8 cellular contexts compared by ENCODE assay signal in genomic region chr3:12484983-12485327, GRCh38. TPM values are rescaled to one million over a fixed set of nuclear protein-coding genes. Genes with fewer than 3 reads are reported as not detected.
A peak's percentile ranks its signal among the peaks of the same experiment; 100 is the strongest.
DNase-seq lines count a peak whose midpoint lies in the region; ATAC-seq, FAIRE-seq and TF ChIP-seq lines count a peak whose summit lies in the region.

No MANE protein-coding gene starts in this region.

- H3K4me1 ChIP-seq in iPS-18a (ENCODE audit: control insufficient read depth, low read depth, low read length) (peaks cover 10% of the 10 kb centered on the region), stomach smooth muscle (ENCODE audit: control insufficient read depth, insufficient read depth, low read length) (peaks cover 19% of the 10 kb centered on the region)

- POLR2A ChIA-PET in activated B cell treated with CpG ODN at 0.5 μM for 24 hours (lab: Charles Lee) = interaction anchor here (1.3 to 1.4 kb wide), 2 partner anchors 72 to 179 kb away, joined by 6 to 10 read pairs; partner anchors contain the start of genes MKRN2 and RAF1

- intact Hi-C loops in activated B cell treated with CpG ODN at 0.5 μM for 24 hours (cut with micrococcal nuclease) = loop anchor here (1.0 to 10.0 kb wide), 9 partner anchors 72 to 1692 kb away; partner anchors contain the start of genes HDAC11, LSM3, MKRN2 and RAF1

- H3K27me3 Mint-ChIP-seq in activated B cell treated with CpG ODN at 0.5 μM for 24 hours = no peaks in the 10 kb centered on the region

- FAIRE-seq in GM12891 (lab: Jason Lieb, UNC) = no peak

- DNase-seq in NCI-H524 (lab: John Stamatoyannopoulos, UW) = peak; percentile 46 to 59
- no peak for DNase-seq in NCI-H524 treated with DMSO at 0.1 percent for 48 hours (lab: John Stamatoyannopoulos, UW)
- DNase-seq in activated B cell treated with CpG ODN at 0.5 μM for 24 hours = no peak
- DNase-seq in G401 (ENCODE audit: low spot score) = no peak
- DNase-seq in GM12891 (ENCODE audit: insufficient read length, low spot score) = no peak

- no peak; the same call in 1 of the 2 replicates for TF ChIP-seq POLR2A in GM12891 (IDR thresholded peaks at IDR 0.05; ENCODE audit: low read depth, low read length)

- H3K27ac ChIP-seq in iPS-18a (ENCODE audit: low read length) = peak overlapping the region; percentile 55
- H3K27ac ChIP-seq in stomach smooth muscle (ENCODE audit: low read length) = peak overlapping the region; percentile 77

- ATAC-seq in activated B cell treated with CpG ODN at 0.5 μM for 24 hours (ENCODE audit: low read depth) (no peak), GM21529 (IDR thresholded peaks at IDR 0.05; ENCODE audit: unreplicated experiment) (no peak)

- no peaks in the 10 kb centered on the region for H3K9me3 Mint-ChIP-seq in activated B cell treated with CpG ODN at 0.5 μM for 24 hours

- peak overlapping the region; percentile 85 for H3K4me3 ChIP-seq in iPS-18a (ENCODE audit: low read length)
- peak overlapping the region; percentile 79 to 88 for H3K4me3 ChIP-seq in stomach smooth muscle (ENCODE audit: low read length in 2 of 2)

- peaks cover 6% of the 10 kb centered on the region for H3K36me3 ChIP-seq in iPS-18a (ENCODE audit: control insufficient read depth, low read depth, low read length)
- H3K36me3 ChIP-seq in stomach smooth muscle (ENCODE audit: control insufficient read depth in 2 of 2, insufficient read depth in 2 of 2, low read length in 2 of 2) = no peaks in the 10 kb centered on the region

- peak overlapping the region; percentile 96 for H3K4me3 Mint-ChIP-seq in activated B cell treated with CpG ODN at 0.5 μM for 24 hours

- CTCF ChIA-PET in activated B cell treated with CpG ODN at 0.5 μM for 24 hours (lab: Charles Lee) = no interaction called here

- peak overlapping the region; percentile 92 for H3K9ac ChIP-seq in iPS-18a (ENCODE audit: low read length)
- H3K9ac ChIP-seq in stomach smooth muscle (ENCODE audit: low read length in 2 of 2) = peak overlapping the region; percentile 67 to 73

- H3K36me3 Mint-ChIP-seq in activated B cell treated with CpG ODN at 0.5 μM for 24 hours (ENCODE audit: low read depth) = peaks cover 11% of the 10 kb centered on the region

- no peaks in the 10 kb centered on the region for H3K27me3 ChIP-seq in iPS-18a (ENCODE audit: control insufficient read depth, insufficient read depth, low read length)
- no peaks in the 10 kb centered on the region for H3K27me3 ChIP-seq in stomach smooth muscle (ENCODE audit: control insufficient read depth in 1 of 2, insufficient read depth in 2 of 2, low read length in 2 of 2)

- H3K27ac Mint-ChIP-seq in activated B cell treated with CpG ODN at 0.5 μM for 24 hours = peak overlapping the region; percentile 92

- peaks cover 26% of the 10 kb centered on the region for H3K4me1 Mint-ChIP-seq in activated B cell treated with CpG ODN at 0.5 μM for 24 hours

- in situ Hi-C loops in G401 (cut with HindIII; ENCODE audit: low sequenced_read_pairs) = no loop called here

- no peaks in the 10 kb centered on the region for H3K9me3 ChIP-seq in iPS-18a (ENCODE audit: control insufficient read depth, low read depth, low read length)
- no peaks in the 10 kb centered on the region for H3K9me3 ChIP-seq in stomach smooth muscle (ENCODE audit: control insufficient read depth in 2 of 2, low read length in 2 of 2)

- no peak for TF ChIP-seq CTCF in activated B cell treated with CpG ODN at 0.5 μM for 24 hours (IDR thresholded peaks at IDR 0.05)

TF ChIP-seq in GM12891, 5 proteins besides CTCF, POLR2A, EP300 and RAD21:
- TF ChIP-seq POU2F2 (IDR thresholded peaks at IDR 0.05; ENCODE audit: low read depth, low read length) (no peak), TAF1 (IDR thresholded peaks at IDR 0.05; ENCODE audit: low read depth, low read length) (no peak), POLR2AphosphoS5 (IDR thresholded peaks at IDR 0.05; ENCODE audit: low read depth, low read length) (no peak), SPI1 (IDR thresholded peaks at IDR 0.05; ENCODE audit: low read depth, low read length) (no peak), PAX5 (IDR thresholded peaks at IDR 0.05; ENCODE audit: insufficient read depth, low read length, severe bottlenecking) (no peak)

RNA-seq across cellular contexts. Expression of gene TSEN2, which starts 0.7 kb away (rescaled TPM):
- 15.9 and 17.4 TPM in 2 replicates for total RNA-seq in activated B cell treated with CpG ODN at 0.5 μM for 24 hours
- total RNA-seq in G401 (2014; rRNA removed; shearing (Covaris generic)) = 21.4 and 32.0 TPM in 2 replicates
- polyA plus RNA-seq in GM12891 (2012; ENCODE audit: low read depth, missing spikeins) = 9.7 TPM

Comparison
In these comparisons a context has a peak if more than half of its experiments do, and no peak if none do; other contexts are left out.
1. DNase-seq: peak in NCI-H524 (2 of 2); none in NCI-H524 treated with DMSO at 0.1 percent for 48 hours (single experiment), activated B cell treated with CpG ODN at 0.5 μM for 24 hours (single experiment), G401 (single experiment) and GM12891 (single experiment).